ENCODE assay signal across 8 cellular contexts in genomic region chr19:41264581-41265375, GRCh38. TPM values are rescaled to one million over a fixed set of nuclear protein-coding genes. Genes with fewer than 3 reads are reported as not detected.
DNase-seq lines count a peak whose midpoint lies in the region; ATAC-seq and TF ChIP-seq lines count a peak whose summit lies in the region.

No MANE protein-coding gene starts in this region.

- peak; percentile 50 for DNase-seq in NK-92 treated with Interleukin-12 subunit alpha and Interleukin-12 subunit beta, amount 100 ng/mL, for 24 hours (lab: John Stamatoyannopoulos, UW)
- no peak for DNase-seq in NK-92 (lab: John Stamatoyannopoulos, UW; ENCODE audit: unreplicated experiment)
- DNase-seq in NCI-H2171 (lab: John Stamatoyannopoulos, UW), result peak; percentile 43
- DNase-seq in activated CD8-positive, alpha-beta memory T cell treated with anti-CD3 and anti-CD28 coated beads, Interleukin-2, amount 50 U/mL, for 48 hours, result peak; percentile 81
- DNase-seq in epithelial cell of proximal tubule (ENCODE audit: low read depth), result no peak
- no peak for DNase-seq in naive B cell
- peak in 1 of 2 donors; percentile 69 for DNase-seq in stimulated activated naive CD8-positive, alpha-beta T cell treated with anti-CD3 and anti-CD28 coated beads, Interleukin-15, amount 100 ng/mL, for 72 hours
- no peak for DNase-seq in SKM-1 treated with dmso at 0.1 percent for 144 hours (lab: John Stamatoyannopoulos, UW; ENCODE audit: unreplicated experiment)

- H3K9me3 Mint-ChIP-seq in naive B cell, result no peaks in the 10 kb centered on the region
- H3K9me3 Mint-ChIP-seq in stimulated activated naive CD8-positive, alpha-beta T cell treated with anti-CD3 and anti-CD28 coated beads, Interleukin-15, amount 100 ng/mL, for 72 hours, result no peaks in the 10 kb centered on the region

- TF ChIP-seq CTCF in epithelial cell of proximal tubule (conservative IDR thresholded peaks at IDR 0.05; ENCODE audit: low read depth, low read length), result no peak

- H3K27ac Mint-ChIP-seq in naive B cell, result peak overlapping the region; percentile 100
- peak overlapping the region; percentile 99 to 100 for H3K27ac Mint-ChIP-seq in stimulated activated naive CD8-positive, alpha-beta T cell treated with anti-CD3 and anti-CD28 coated beads, Interleukin-15, amount 100 ng/mL, for 72 hours

- H3K4me1 Mint-ChIP-seq in naive B cell, result peaks cover 41 to 52% (median 45%) of the 10 kb centered on the region in 3 donors
- H3K4me1 Mint-ChIP-seq in stimulated activated naive CD8-positive, alpha-beta T cell treated with anti-CD3 and anti-CD28 coated beads, Interleukin-15, amount 100 ng/mL, for 72 hours, result peaks cover 44% of the 10 kb centered on the region

- ATAC-seq in naive B cell (ENCODE audit: low read depth in 2 of 2), result peak; percentile 0 to 2
- ATAC-seq in stimulated activated naive CD8-positive, alpha-beta T cell treated with anti-CD3 and anti-CD28 coated beads, Interleukin-15, amount 100 ng/mL, for 72 hours, result no peak

- H3K4me3 ChIP-seq in epithelial cell of proximal tubule (ENCODE audit: low read depth, low read length), result peak overlapping the region; percentile 91

- H3K4me3 Mint-ChIP-seq in naive B cell, result peak overlapping the region; percentile 81 to 99 (median 96)
- peak overlapping the region; percentile 98 to 99 for H3K4me3 Mint-ChIP-seq in stimulated activated naive CD8-positive, alpha-beta T cell treated with anti-CD3 and anti-CD28 coated beads, Interleukin-15, amount 100 ng/mL, for 72 hours

- no peaks in the 10 kb centered on the region for H3K36me3 Mint-ChIP-seq in naive B cell

- no peaks in the 10 kb centered on the region for H3K27me3 Mint-ChIP-seq in naive B cell
- H3K27me3 Mint-ChIP-seq in stimulated activated naive CD8-positive, alpha-beta T cell treated with anti-CD3 and anti-CD28 coated beads, Interleukin-15, amount 100 ng/mL, for 72 hours, result no peaks in the 10 kb centered on the region

RNA-seq across cellular contexts. Expression of gene HNRNPUL1, which starts 0.6 kb away (rescaled TPM):
- total RNA-seq in epithelial cell of proximal tubule, result 154 and 177 TPM in 2 replicates
- polyA plus RNA-seq in naive B cell (ENCODE audit: low read depth in 6 of 6), result 10 to 100 TPM; 26.2 to 85.3 (median 54.4) TPM

RNA-seq across cellular contexts. Expression of gene CCDC97, which starts 45.2 kb away (rescaled TPM):
- 11.4 and 11.6 TPM in 2 replicates for total RNA-seq in epithelial cell of proximal tubule
- polyA plus RNA-seq in naive B cell (ENCODE audit: low read depth in 6 of 6), result 10 to 100 TPM; 19.8 to 37.2 (median 31.7) TPM

RNA-seq across cellular contexts. Expression of gene AXL, which starts 45.8 kb away (rescaled TPM):
- total RNA-seq in epithelial cell of proximal tubule, result 206 and 343 TPM in 2 replicates
- 1 to 10 TPM in 1 of 6 donors, under 1 TPM in 4, not detected in 1; 0.05 to 1.4 (median 0.26) TPM for polyA plus RNA-seq in naive B cell (ENCODE audit: low read depth in 6 of 6)

Comparison
In these comparisons a context has a peak if more than half of its experiments do, and no peak if none do; other contexts are left out.
1. DNase-seq: peak in NK-92 treated with Interleukin-12 subunit alpha and Interleukin-12 subunit beta, amount 100 ng/mL, for 24 hours (single experiment), NCI-H2171 (single experiment) and activated CD8-positive, alpha-beta memory T cell treated with anti-CD3 and anti-CD28 coated beads, Interleukin-2, amount 50 U/mL, for 48 hours (single experiment); none in NK-92 (single experiment), epithelial cell of proximal tubule (single experiment), naive B cell (single experiment) and SKM-1 treated with dmso at 0.1 percent for 144 hours (single experiment).